26 cellular contexts compared by ENCODE assay signal in the genomic region with DNA sequence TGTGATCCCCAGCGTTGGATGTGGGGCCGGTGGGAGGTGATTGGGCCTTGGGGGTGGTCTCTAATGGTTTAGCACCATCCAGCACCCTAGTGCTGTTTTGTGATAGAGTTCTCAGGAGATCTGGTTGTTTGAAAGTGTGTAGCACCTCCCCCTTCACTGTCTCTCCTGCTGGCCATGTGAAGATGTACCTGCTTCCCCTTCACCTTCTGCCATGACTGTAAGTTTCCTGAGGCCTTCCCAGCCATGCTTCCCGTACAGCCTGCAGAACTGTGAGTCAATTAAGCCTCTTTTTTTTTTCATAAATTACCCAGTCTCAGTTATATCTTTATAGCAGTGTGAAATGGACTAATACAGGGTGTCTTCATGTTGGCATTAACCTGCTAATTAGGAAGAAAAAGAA. TPM values are rescaled to one million over a fixed set of nuclear protein-coding genes. Genes with fewer than 3 reads are reported as not detected.
DNase-seq lines count a peak whose midpoint lies in the region; ATAC-seq lines count a peak whose summit lies in the region.
"Had no signal": no experiment of that assay in that cellular context is flagged by ENCODE, and none has a peak within 500 bp of the region (broad histone marks: within the 10 kb centered on the region; RNA-seq: fewer than 3 reads in every experiment).

No MANE protein-coding gene starts in this region.

- H3K4me1 Mint-ChIP-seq in T-helper 1 cell treated with Interleukin-12 subunit alpha and Interleukin-12 subunit beta and Interleukin-4 antibody, amounts not matched to agents 30 μg/mL and 1 μg/mL, for 36 hours (ENCODE audit: low read depth): peaks cover 32% of the 10 kb centered on the region
- peaks cover 87% of the 10 kb centered on the region for H3K4me1 Mint-ChIP-seq in dendritic cell treated with granulocyte-macrophage colony-stimulating factor and Interleukin-4, amounts not matched to agents 40 ng/mL and 50 ng/mL, for 4 days (ENCODE audit: low read depth)

- H3K9ac ChIP-seq in BLaER1 treated with 17β-estradiol and CSF1 and Interleukin-3, amounts not matched to agents 10 nM and 100 nM: peak overlapping the region in 1 of 11 experiments; percentile 72; a peak in 1 of 22 replicates

- no peak for ATAC-seq in GM21619 (IDR thresholded peaks at IDR 0.05; ENCODE audit: unreplicated experiment)
- ATAC-seq: Panc1 had no signal

- H3K36me3 Mint-ChIP-seq in T-helper 1 cell treated with Interleukin-12 subunit alpha and Interleukin-12 subunit beta and Interleukin-4 antibody, amounts not matched to agents 30 μg/mL and 1 μg/mL, for 36 hours (ENCODE audit: low read depth): peaks cover 16% of the 10 kb centered on the region
- peaks cover 11% of the 10 kb centered on the region for H3K36me3 Mint-ChIP-seq in dendritic cell treated with granulocyte-macrophage colony-stimulating factor and Interleukin-4, amounts not matched to agents 40 ng/mL and 50 ng/mL, for 4 days (ENCODE audit: low read depth)

- peaks cover 25 to 33% (median 32%) of the 10 kb centered on the region in 11 experiments for H3K9me3 ChIP-seq in BLaER1 treated with 17β-estradiol and CSF1 and Interleukin-3, amounts not matched to agents 10 nM and 100 nM (replicated peaks in 1 of 11)

- peaks cover 87 to 100% (median 99%) of the 10 kb centered on the region in 10 experiments for H3K4me1 ChIP-seq in BLaER1 treated with 17β-estradiol and CSF1 and Interleukin-3, amounts not matched to agents 10 nM and 100 nM

- peak overlapping the region in 10 of 11 experiments; percentile 61 to 84 (median 80); a peak in 20 of 22 replicates for H3K27ac ChIP-seq in BLaER1 treated with 17β-estradiol and CSF1 and Interleukin-3, amounts not matched to agents 10 nM and 100 nM
- H3K27ac ChIP-seq: 22Rv1, SK-N-MC had no signal

- intact Hi-C loops in dendritic cell treated with granulocyte-macrophage colony-stimulating factor and Interleukin-4, amounts not matched to agents 40 ng/mL and 50 ng/mL, for 4 days (cut with micrococcal nuclease): loop anchor here (5.0 kb wide), 1 partner anchor 108 kb away; a partner anchor contains a TSS
- intact Hi-C loops in posterior vena cava (cut with DNase I): no loop called here

- H3K27ac Mint-ChIP-seq in T-helper 1 cell treated with Interleukin-12 subunit alpha and Interleukin-12 subunit beta and Interleukin-4 antibody, amounts not matched to agents 30 μg/mL and 1 μg/mL, for 36 hours: peak overlapping the region; percentile 45
- H3K27ac Mint-ChIP-seq in dendritic cell treated with granulocyte-macrophage colony-stimulating factor and Interleukin-4, amounts not matched to agents 40 ng/mL and 50 ng/mL, for 4 days: peak overlapping the region; percentile 74
- H3K27ac Mint-ChIP-seq: CD4-positive, alpha-beta T cell had no signal

- peak overlapping the region in 8 of 10 experiments; percentile 4 to 55 (median 30); a peak in 13 of 20 replicates for H3K4me3 ChIP-seq in BLaER1 treated with 17β-estradiol and CSF1 and Interleukin-3, amounts not matched to agents 10 nM and 100 nM
- H3K4me3 ChIP-seq: SK-N-MC had no signal

- peaks cover 0 to 20% (median 10%) of the 10 kb centered on the region in 11 experiments; a peak in 11 of 22 replicates for H3K36me3 ChIP-seq in BLaER1 treated with 17β-estradiol and CSF1 and Interleukin-3, amounts not matched to agents 10 nM and 100 nM
- H3K36me3 ChIP-seq: BE2C had no signal

- H3K4me2 ChIP-seq in BLaER1 treated with 17β-estradiol and CSF1 and Interleukin-3, amounts not matched to agents 10 nM and 100 nM: peak overlapping the region in 9 of 11 experiments; percentile 79 to 96 (median 86); a peak in 12 of 22 replicates

- no peak for DNase-seq in T-helper 1 cell
- DNase-seq in posterior vena cava (ENCODE audit: low spot score): peak; percentile 30
- no peak for DNase-seq in DMS79 (lab: John Stamatoyannopoulos, UW)
- DNase-seq: ACHN; BE2C; CD4-positive, alpha-beta T cell; COR-L47; DMS53; GDM1; Kasumi-1; NCI-H1092 treated with DMSO at 0.1 percent for 48 hours; NCI-H1436; NCI-H187; NCI-H2081 treated with DMSO at 0.1 percent for 48 hours; NCI-H2171; NCI-H226; NCI-H510A; NCI-H69; SIG-M5 had no signal

- peaks cover 0 to 7% (median 0%) of the 10 kb centered on the region in 11 experiments; a peak in 1 of 22 replicates for H4K20me1 ChIP-seq in BLaER1 treated with 17β-estradiol and CSF1 and Interleukin-3, amounts not matched to agents 10 nM and 100 nM

- peaks cover 10% of the 10 kb centered on the region for H3K9me3 Mint-ChIP-seq in T-helper 1 cell treated with Interleukin-12 subunit alpha and Interleukin-12 subunit beta and Interleukin-4 antibody, amounts not matched to agents 30 μg/mL and 1 μg/mL, for 36 hours
- H3K9me3 Mint-ChIP-seq in dendritic cell treated with granulocyte-macrophage colony-stimulating factor and Interleukin-4, amounts not matched to agents 40 ng/mL and 50 ng/mL, for 4 days: peaks cover 8% of the 10 kb centered on the region
- H3K9me3 Mint-ChIP-seq: CD4-positive, alpha-beta T cell had no signal

- no peak overlapping the region for H3K4me3 Mint-ChIP-seq in T-helper 1 cell treated with Interleukin-12 subunit alpha and Interleukin-12 subunit beta and Interleukin-4 antibody, amounts not matched to agents 30 μg/mL and 1 μg/mL, for 36 hours
- no peak overlapping the region for H3K4me3 Mint-ChIP-seq in dendritic cell treated with granulocyte-macrophage colony-stimulating factor and Interleukin-4, amounts not matched to agents 40 ng/mL and 50 ng/mL, for 4 days
- H3K4me3 Mint-ChIP-seq: CD4-positive, alpha-beta T cell had no signal

- no peaks in the 10 kb centered on the region for H3K27me3 Mint-ChIP-seq in T-helper 1 cell treated with Interleukin-12 subunit alpha and Interleukin-12 subunit beta and Interleukin-4 antibody, amounts not matched to agents 30 μg/mL and 1 μg/mL, for 36 hours (ENCODE audit: low read depth)
- H3K27me3 Mint-ChIP-seq in dendritic cell treated with granulocyte-macrophage colony-stimulating factor and Interleukin-4, amounts not matched to agents 40 ng/mL and 50 ng/mL, for 4 days: peaks cover 1% of the 10 kb centered on the region
- H3K27me3 Mint-ChIP-seq: CD4-positive, alpha-beta T cell had no signal

- no peaks in the 10 kb centered on the region for H3K27me3 ChIP-seq in BLaER1 treated with 17β-estradiol and CSF1 and Interleukin-3, amounts not matched to agents 10 nM and 100 nM
- H3K27me3 ChIP-seq: BE2C had no signal

RNA-seq across cellular contexts. Expression of a gene that starts 19.3 kb away (rescaled TPM):
- 10 to 100 TPM; 30.5 to 42.6 TPM for total RNA-seq in posterior vena cava
